ENCODE assay signal across 26 cellular contexts in the genomic region with DNA sequence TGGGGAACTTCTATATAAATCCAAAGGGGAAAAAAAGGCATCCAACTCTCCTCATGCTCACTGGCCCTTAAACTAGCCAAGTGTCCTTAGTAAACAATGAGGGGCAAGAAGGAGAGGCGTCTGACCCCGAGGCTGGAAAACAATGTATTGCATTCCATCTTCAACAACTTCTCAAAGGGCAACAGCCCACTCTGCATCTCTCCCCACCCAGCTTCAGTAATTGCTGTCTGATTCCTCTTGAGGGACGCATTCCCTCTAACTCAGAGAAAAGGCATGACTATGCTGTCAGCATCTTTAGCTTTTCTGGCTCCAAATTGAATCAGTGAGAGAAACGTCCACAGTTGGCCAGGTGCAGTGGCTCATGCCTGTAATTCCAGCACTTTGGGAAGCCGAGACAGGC.
"Had no signal": no experiment of that assay in that cellular context is flagged by ENCODE, and none has a peak within 500 bp of the region (broad histone marks: within the 10 kb centered on the region; RNA-seq: fewer than 3 reads in every experiment).

No MANE protein-coding gene starts in this region.

- H3K79me2 ChIP-seq: parathyroid adenoma had no signal

- ATAC-seq: mucosa of descending colon; naive thymus-derived CD4-positive, alpha-beta T cell; natural killer cell treated with Interleukin-12 subunit alpha and Interleukin-12 subunit beta and Interleukin-15 and Interleukin-18, amount 100 ng/mL, for 72 hours; right lobe of liver; stimulated activated memory B cell treated with anti-CD40 and anti-IgM and Interleukin-4, amounts not matched to agents 10 μg/mL and 1 μg/mL and 100 μg/mL, for 72 hours; stimulated activated naive CD8-positive, alpha-beta T cell treated with anti-CD3 and anti-CD28 coated beads, Interleukin-15, amount 100 ng/mL, for 72 hours had no signal

- H3K27me3 Mint-ChIP-seq: memory B cell; naive thymus-derived CD4-positive, alpha-beta T cell; natural killer cell treated with Interleukin-12 subunit alpha and Interleukin-12 subunit beta and Interleukin-15 and Interleukin-18, amount 100 ng/mL, for 72 hours; stimulated activated memory B cell treated with anti-CD40 and anti-IgM and Interleukin-4, amounts not matched to agents 10 μg/mL and 1 μg/mL and 100 μg/mL, for 72 hours; stimulated activated naive CD8-positive, alpha-beta T cell treated with anti-CD3 and anti-CD28 coated beads, Interleukin-15, amount 100 ng/mL, for 72 hours; type B pancreatic cell had no signal

- H3K27me3 ChIP-seq: neutrophil, right atrium auricular region, right lobe of liver, tibial nerve, vagina had no signal

- H3K27ac ChIP-seq: left ventricle myocardium inferior, neutrophil, parathyroid adenoma, right atrium auricular region, right lobe of liver, tibial nerve, vagina had no signal

- H3K4me1 Mint-ChIP-seq: naive thymus-derived CD4-positive, alpha-beta T cell; stimulated activated memory B cell treated with anti-CD40 and anti-IgM and Interleukin-4, amounts not matched to agents 10 μg/mL and 1 μg/mL and 100 μg/mL, for 72 hours had no signal

- H3K4me1 ChIP-seq: left ventricle myocardium inferior, parathyroid adenoma, right atrium auricular region, right lobe of liver, tibial nerve, vagina had no signal

- H3K36me3 ChIP-seq: left ventricle myocardium inferior, right atrium auricular region, right lobe of liver had no signal

- H3K36me3 Mint-ChIP-seq: natural killer cell treated with Interleukin-12 subunit alpha and Interleukin-12 subunit beta and Interleukin-15 and Interleukin-18, amount 100 ng/mL, for 72 hours had no signal

- H3K9me3 Mint-ChIP-seq: memory B cell; naive thymus-derived CD4-positive, alpha-beta T cell; natural killer cell treated with Interleukin-12 subunit alpha and Interleukin-12 subunit beta and Interleukin-15 and Interleukin-18, amount 100 ng/mL, for 72 hours; stimulated activated memory B cell treated with anti-CD40 and anti-IgM and Interleukin-4, amounts not matched to agents 10 μg/mL and 1 μg/mL and 100 μg/mL, for 72 hours; stimulated activated naive CD8-positive, alpha-beta T cell treated with anti-CD3 and anti-CD28 coated beads, Interleukin-15, amount 100 ng/mL, for 72 hours; type B pancreatic cell had no signal

- H3K4me3 Mint-ChIP-seq: memory B cell; naive thymus-derived CD4-positive, alpha-beta T cell; natural killer cell treated with Interleukin-12 subunit alpha and Interleukin-12 subunit beta and Interleukin-15 and Interleukin-18, amount 100 ng/mL, for 72 hours; stimulated activated memory B cell treated with anti-CD40 and anti-IgM and Interleukin-4, amounts not matched to agents 10 μg/mL and 1 μg/mL and 100 μg/mL, for 72 hours; stimulated activated naive CD8-positive, alpha-beta T cell treated with anti-CD3 and anti-CD28 coated beads, Interleukin-15, amount 100 ng/mL, for 72 hours; type B pancreatic cell had no signal

- H3K9ac ChIP-seq: parathyroid adenoma had no signal

- H3K4me2 ChIP-seq: smooth muscle cell had no signal

- H3K27ac Mint-ChIP-seq: memory B cell; naive thymus-derived CD4-positive, alpha-beta T cell; natural killer cell treated with Interleukin-12 subunit alpha and Interleukin-12 subunit beta and Interleukin-15 and Interleukin-18, amount 100 ng/mL, for 72 hours; progenitor cell of endocrine pancreas; stimulated activated memory B cell treated with anti-CD40 and anti-IgM and Interleukin-4, amounts not matched to agents 10 μg/mL and 1 μg/mL and 100 μg/mL, for 72 hours; type B pancreatic cell had no signal

- H3K9me3 ChIP-seq: left ventricle myocardium inferior, mucosa of descending colon, neutrophil, right atrium auricular region, right lobe of liver, tibial nerve, vagina had no signal

- H2AFZ ChIP-seq: parathyroid adenoma had no signal

- H3K4me3 ChIP-seq: left ventricle myocardium inferior, lung, mucosa of descending colon, right atrium auricular region, right lobe of liver, smooth muscle cell, tibial nerve, vagina had no signal

- DNase-seq: islet precursor cell; left ventricle myocardium inferior; midbrain; mucosa of descending colon; naive thymus-derived CD4-positive, alpha-beta T cell; occipital lobe; right lobe of liver; stimulated activated CD4-positive, alpha-beta T cell treated with anti-CD3 and anti-CD28 coated beads, Interleukin-1b, Interleukin-23, amount 100 ng/mL, for 48 hours; stimulated activated CD4-positive, alpha-beta T cell treated with anti-CD3 and anti-CD28 coated beads, Interleukin-2, amount 100 ng/mL, for 48 hours; stimulated activated CD4-positive, alpha-beta T cell treated with anti-CD3 and anti-CD28 coated beads, Interleukin-4, amount 100 ng/mL, for 4 hours; stimulated activated CD8-positive, alpha-beta memory T cell treated with anti-CD3 and anti-CD28 coated beads, Interleukin-4, amount 100 ng/mL, for 48 hours; stimulated activated naive CD4-positive, alpha-beta T cell treated with Interleukin-2 at 50 U/mL for 16 hours; stimulated activated naive CD8-positive, alpha-beta T cell treated with anti-CD3 and anti-CD28 coated beads, Interleukin-15, amount 100 ng/mL, for 72 hours; substantia nigra had no signal
